Comparison of ENCODE assay signal across 8 cellular contexts in the genomic region with DNA sequence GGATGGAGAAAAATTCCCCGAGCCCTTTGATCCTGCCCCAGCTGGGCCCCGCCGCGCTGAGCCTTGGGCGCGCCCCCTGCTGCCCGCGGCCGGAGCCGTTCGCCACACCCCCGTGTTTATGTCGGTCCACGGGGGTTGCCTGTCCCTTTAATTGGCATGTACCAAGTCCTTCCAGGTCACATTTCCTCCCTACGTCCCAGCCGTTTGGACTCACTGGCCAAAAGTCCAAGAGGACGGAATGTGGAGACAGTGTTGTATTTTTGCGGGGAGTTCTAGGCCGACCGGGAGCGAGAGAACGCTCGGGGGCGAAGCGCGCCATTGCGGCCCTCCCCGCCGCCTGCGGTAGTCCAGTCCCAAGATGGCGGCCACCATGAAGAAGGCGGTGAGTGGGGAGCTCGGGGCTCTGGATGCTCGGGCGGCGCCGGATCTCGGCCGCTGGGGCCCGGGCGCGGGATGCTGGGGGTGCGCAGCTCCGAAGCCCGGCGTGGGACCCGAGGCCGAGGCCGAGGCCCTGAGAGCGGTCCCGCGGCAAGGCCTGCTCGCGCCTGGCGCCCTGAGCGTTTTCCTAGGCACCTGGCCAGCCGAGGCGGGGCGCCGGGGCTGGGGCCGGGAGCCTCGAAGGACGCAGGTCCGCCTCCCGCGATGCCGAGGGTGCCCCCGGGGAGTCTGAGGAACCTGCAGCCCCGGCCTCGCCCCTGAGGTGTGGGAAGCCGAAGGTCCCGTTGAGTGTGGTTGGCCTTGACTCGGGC. TPM values are rescaled to one million over a fixed set of nuclear protein-coding genes. Genes with fewer than 3 reads are reported as not detected.
DNase-seq lines count a peak whose midpoint lies in the region; ATAC-seq and TF ChIP-seq lines count a peak whose summit lies in the region.

A gene with protein sequence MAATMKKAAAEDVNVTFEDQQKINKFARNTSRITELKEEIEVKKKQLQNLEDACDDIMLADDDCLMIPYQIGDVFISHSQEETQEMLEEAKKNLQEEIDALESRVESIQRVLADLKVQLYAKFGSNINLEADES (plus strand): TSS at position 345 of the 749 bp plus-strand sequence. CDS start 14 bp downstream, at position 359.

- H3K27me3 Mint-ChIP-seq in CD8-positive, alpha-beta memory T cell: peaks cover 5 to 6% of the 10 kb centered on the region in 2 donors
- H3K27me3 Mint-ChIP-seq in activated CD8-positive, alpha-beta T cell treated with anti-CD3 and anti-CD28 coated beads for 36 hours: no peaks in the 10 kb centered on the region

- H3K36me3 Mint-ChIP-seq in CD8-positive, alpha-beta memory T cell: peaks cover 0 to 18% (median 0%) of the 10 kb centered on the region in 3 donors
- H3K36me3 Mint-ChIP-seq in activated CD8-positive, alpha-beta T cell treated with anti-CD3 and anti-CD28 coated beads for 36 hours (ENCODE audit: low read depth): peaks cover 9% of the 10 kb centered on the region

- ATAC-seq in GM19397 (IDR thresholded peaks at IDR 0.05; ENCODE audit: unreplicated experiment) (peak; percentile 97), HG03565 (IDR thresholded peaks at IDR 0.05; ENCODE audit: unreplicated experiment) (peak; percentile 86)
- peak; percentile 91 for ATAC-seq in activated CD8-positive, alpha-beta T cell treated with anti-CD3 and anti-CD28 coated beads for 36 hours

- H3K9me3 ChIP-seq in CD8-positive, alpha-beta memory T cell (ENCODE audit: low read length): no peaks in the 10 kb centered on the region
- H3K9me3 ChIP-seq in ectodermal cell (ENCODE audit: control insufficient read depth, low read length): no peaks in the 10 kb centered on the region

- WGBS in ectodermal cell, 2 experiments: 0% methylated on average over 73 of the region's 73 CpGs

- peaks cover 24% of the 10 kb centered on the region for H3K4me1 ChIP-seq in CD8-positive, alpha-beta memory T cell (ENCODE audit: insufficient read depth, low read length)
- peaks cover 8% of the 10 kb centered on the region for H3K4me1 ChIP-seq in ectodermal cell (ENCODE audit: control insufficient read depth, insufficient read depth, low read length)

- peak within 1 kb of the TSS; percentile 91 for H3K4me3 ChIP-seq in CD8-positive, alpha-beta memory T cell (ENCODE audit: low read length)
- H3K4me3 ChIP-seq in ectodermal cell (ENCODE audit: insufficient read depth, low read depth, low read length): peak within 1 kb of the TSS; percentile 95

- H3K4me3 Mint-ChIP-seq in CD8-positive, alpha-beta memory T cell: peak within 1 kb of the TSS; percentile 96 to 100 (median 98)
- peak within 1 kb of the TSS; percentile 83 for H3K4me3 Mint-ChIP-seq in activated CD8-positive, alpha-beta T cell treated with anti-CD3 and anti-CD28 coated beads for 36 hours

- TF ChIP-seq CTCF in activated CD8-positive, alpha-beta T cell treated with anti-CD3 and anti-CD28 coated beads for 36 hours (IDR thresholded peaks at IDR 0.05): peak; percentile 81

- H3K27ac ChIP-seq in CD8-positive, alpha-beta memory T cell (ENCODE audit: low read depth, low read length): peak within 1 kb of the TSS; percentile 99
- peak within 1 kb of the TSS; percentile 95 for H3K27ac ChIP-seq in ectodermal cell (ENCODE audit: insufficient read depth, low read depth, low read length, poor library complexity, severe bottlenecking)

- peaks cover 29 to 46% (median 41%) of the 10 kb centered on the region in 3 donors for H3K4me1 Mint-ChIP-seq in CD8-positive, alpha-beta memory T cell
- peaks cover 34% of the 10 kb centered on the region for H3K4me1 Mint-ChIP-seq in activated CD8-positive, alpha-beta T cell treated with anti-CD3 and anti-CD28 coated beads for 36 hours (ENCODE audit: low read depth)

- POLR2A ChIA-PET in CD8-positive, alpha-beta memory T cell (lab: Charles Lee): no interaction called here
- POLR2A ChIA-PET in activated CD8-positive, alpha-beta T cell treated with anti-CD3 and anti-CD28 coated beads for 36 hours (lab: Charles Lee): interaction anchor here (0.7 to 2.3 kb wide), 4 partner anchors 9 to 273 kb away, joined by 3 to 9 read pairs (median 3); no protein-coding TSS in a partner anchor

- no peaks in the 10 kb centered on the region for H3K36me3 ChIP-seq in CD8-positive, alpha-beta memory T cell (ENCODE audit: insufficient read depth, low read length)
- peaks cover 4% of the 10 kb centered on the region for H3K36me3 ChIP-seq in ectodermal cell (ENCODE audit: control insufficient read depth, insufficient read depth, low read length)

- intact Hi-C loops in activated CD8-positive, alpha-beta T cell treated with anti-CD3 and anti-CD28 coated beads for 36 hours (cut with micrococcal nuclease): no loop called here

- H3K27ac Mint-ChIP-seq in CD8-positive, alpha-beta memory T cell: peak within 1 kb of the TSS; percentile 100
- H3K27ac Mint-ChIP-seq in activated CD8-positive, alpha-beta T cell treated with anti-CD3 and anti-CD28 coated beads for 36 hours: peak within 1 kb of the TSS; percentile 100

- CTCF ChIA-PET in CD8-positive, alpha-beta memory T cell (lab: Charles Lee): interaction anchor here (0.7 to 5.1 kb wide), 5 partner anchors 8 to 1798 kb away, joined by 3 to 25 read pairs (median 5); no protein-coding TSS in a partner anchor
- CTCF ChIA-PET in activated CD8-positive, alpha-beta T cell treated with anti-CD3 and anti-CD28 coated beads for 36 hours (lab: Charles Lee): interaction anchor here (0.7 to 4.6 kb wide), 10 partner anchors 8 to 642 kb away, joined by 3 to 31 read pairs (median 7); no protein-coding TSS in a partner anchor

- H3K27me3 ChIP-seq in CD8-positive, alpha-beta memory T cell (ENCODE audit: insufficient read depth, low read length, poor library complexity, severe bottlenecking): no peaks in the 10 kb centered on the region
- no peaks in the 10 kb centered on the region for H3K27me3 ChIP-seq in ectodermal cell (ENCODE audit: control insufficient read depth, insufficient read depth, low read length, poor library complexity, severe bottlenecking)

- H3K9me3 Mint-ChIP-seq in CD8-positive, alpha-beta memory T cell: no peaks in the 10 kb centered on the region
- no peaks in the 10 kb centered on the region for H3K9me3 Mint-ChIP-seq in activated CD8-positive, alpha-beta T cell treated with anti-CD3 and anti-CD28 coated beads for 36 hours

- peak; percentile 58 to 83 (median 77) for DNase-seq in CD8-positive, alpha-beta memory T cell
- peak; percentile 68 for DNase-seq in NCI-H774 (lab: John Stamatoyannopoulos, UW)
- peak; percentile 84 for DNase-seq in activated CD8-positive, alpha-beta T cell treated with anti-CD3 and anti-CD28 coated beads for 36 hours
- peak; percentile 87 to 90 for DNase-seq in lung microvascular endothelial cell (ENCODE audit: low read depth in 2 of 2)
- peak; percentile 62 to 73 (median 72) for DNase-seq in stimulated activated CD4-positive, alpha-beta T cell treated with anti-CD3 and anti-CD28 coated beads, TNF-alpha, amount 100 ng/mL, for 48 hours (ENCODE audit: low read depth in 3 of 3)

RNA-seq across cellular contexts. Expression of the gene that starts here (rescaled TPM):
- 10 to 100 TPM; 37.1 to 41.3 TPM for total RNA-seq in CD8-positive, alpha-beta memory T cell
- polyA plus RNA-seq in CD8-positive, alpha-beta memory T cell: 42.5 TPM
- 10 to 100 TPM; 31.1 to 37.4 TPM for total RNA-seq in activated CD8-positive, alpha-beta T cell treated with anti-CD3 and anti-CD28 coated beads for 36 hours
- 128 TPM for polyA plus RNA-seq in ectodermal cell (2013, experiment 1 of 4)
- 115 TPM for polyA plus RNA-seq in ectodermal cell (2013, experiment 2 of 4)
- polyA plus RNA-seq in ectodermal cell (2013, experiment 3 of 4): 176 TPM
- polyA plus RNA-seq in ectodermal cell (2013, experiment 4 of 4): 169 TPM
- total RNA-seq in lung microvascular endothelial cell: 57.5 and 80.9 TPM in 2 replicates

Comparison
In these comparisons a context has a peak if more than half of its experiments do, and no peak if none do; other contexts are left out.
1. Peak in every context shown above with its lines: DNase-seq, ATAC-seq, H3K4me3 ChIP-seq and H3K27ac ChIP-seq.